ENCODE assay signal across 22 cellular contexts in the genomic region with DNA sequence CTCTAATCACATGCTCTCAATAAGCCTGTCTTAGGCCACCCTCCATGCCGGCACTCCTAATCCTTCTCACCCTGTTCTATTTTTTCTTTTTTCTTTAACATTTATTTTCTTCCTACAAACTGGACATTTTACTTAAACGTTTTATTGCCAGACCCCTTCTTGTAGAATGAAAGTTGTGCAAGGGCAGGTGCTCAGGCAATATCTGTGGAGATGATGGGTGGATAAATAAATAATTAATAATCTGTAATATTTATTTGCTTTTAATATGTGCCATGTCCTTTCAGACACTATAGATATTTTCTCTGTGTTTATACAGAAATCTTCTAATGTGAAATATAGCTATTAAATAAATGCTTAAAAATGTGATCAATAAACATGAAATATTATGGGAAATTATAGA.
A peak's percentile ranks its signal among the peaks of the same experiment; 100 is the strongest.
DNase-seq lines count a peak whose midpoint lies in the region; ATAC-seq and TF ChIP-seq lines count a peak whose summit lies in the region.
"Had no signal": no experiment of that assay in that cellular context is flagged by ENCODE, and none has a peak within 500 bp of the region (broad histone marks: within the 10 kb centered on the region; RNA-seq: fewer than 3 reads in every experiment).

No MANE protein-coding gene starts in this region.

- no peak for ATAC-seq in HG02610 (IDR thresholded peaks at IDR 0.05; ENCODE audit: unreplicated experiment)

- H2BK15ac ChIP-seq in mesendoderm (replicated peaks; ENCODE audit: low read depth), result peak overlapping the region; percentile 57

- H2BK5ac ChIP-seq in mesendoderm (ENCODE audit: low read length), result no peak overlapping the region

- H2AK5ac ChIP-seq in mesendoderm (ENCODE audit: low read length), result no peak overlapping the region

- no peaks in the 10 kb centered on the region for H3K36me3 ChIP-seq in mesendoderm (ENCODE audit: control insufficient read depth, insufficient read depth, low read length)
- H3K36me3 ChIP-seq: BE2C, BLaER1 had no signal

- no peak overlapping the region for H3K4ac ChIP-seq in mesendoderm (ENCODE audit: low read depth, low read length)

- H2BK120ac ChIP-seq in mesendoderm (ENCODE audit: low read depth, low read length), result no peak overlapping the region

- no peak overlapping the region for H3K9ac ChIP-seq in mesendoderm (ENCODE audit: low read length)
- H3K9ac ChIP-seq: BLaER1 had no signal

- H4K8ac ChIP-seq in mesendoderm (ENCODE audit: low read depth, low read length), result no peak overlapping the region

- no peak overlapping the region for H3K56ac ChIP-seq in mesendoderm (ENCODE audit: low read length)

- DNase-seq in NCI-H82 (lab: John Stamatoyannopoulos, UW) (peak; percentile 14), NCI-H82 treated with DMSO at 0.1 percent for 48 hours (lab: John Stamatoyannopoulos, UW; ENCODE audit: unreplicated experiment) (no peak), mesendoderm (no peak), NCI-H1436 (lab: John Stamatoyannopoulos, UW) (no peak)
- DNase-seq: 8988T; ACHN; BE2C; C1 segment of cervical spinal cord; CD4-positive, alpha-beta memory T cell; CD4-positive, CD25-positive, alpha-beta regulatory T cell; CD8-positive, alpha-beta memory T cell; COR-L47; DMS 273 treated with DMSO at 0.1 percent for 48 hours; DMS153; DMS53; DMS79; DND-41; EL; GF-D8 had no signal

- H3K4me3 ChIP-seq in mesendoderm (ENCODE audit: low read length), result no peak overlapping the region
- H3K4me3 ChIP-seq: BLaER1 had no signal

- H4K5ac ChIP-seq in mesendoderm (ENCODE audit: low read length), result no peak overlapping the region

- H3K27ac ChIP-seq in VCaP, result peak overlapping the region; percentile 75
- H3K27ac ChIP-seq in mesendoderm (ENCODE audit: low read depth, low read length), result no peak overlapping the region
- H3K27ac ChIP-seq: BLaER1 had no signal

- WGBS in mesendoderm (ENCODE audit: extremely low coverage, insufficient coverage, low lambda C conversion rate), result no CpG with 5 or more reads among the region's 2 CpGs

- H3K4me1 ChIP-seq in mesendoderm (ENCODE audit: control insufficient read depth, low read depth, low read length), result no peaks in the 10 kb centered on the region
- H3K4me1 ChIP-seq: BE2C had no signal

- H3K23ac ChIP-seq in mesendoderm (ENCODE audit: low read length), result no peak overlapping the region

- H3K79me2 ChIP-seq in mesendoderm (ENCODE audit: control insufficient read depth, insufficient read depth, low read length), result no peaks in the 10 kb centered on the region

- TF ChIP-seq CTCF in VCaP (conservative IDR thresholded peaks at IDR 0.05), result no peak

- H3K4me2 ChIP-seq in mesendoderm (ENCODE audit: low read length), result no peak overlapping the region
- H3K4me2 ChIP-seq: BLaER1 had no signal

- H3K27me3 ChIP-seq in mesendoderm (ENCODE audit: insufficient read depth, low read length, poor library complexity), result no peaks in the 10 kb centered on the region
- H3K27me3 ChIP-seq: BE2C, BLaER1 had no signal

- no peaks in the 10 kb centered on the region for H3K79me1 ChIP-seq in mesendoderm (ENCODE audit: low read length)

- no peak overlapping the region for H3K18ac ChIP-seq in mesendoderm (ENCODE audit: low read length)
